Comparison of ENCODE assay signal across 8 cellular contexts in genomic region chr6:119978274-119978889, GRCh38.
DNase-seq lines count a peak whose midpoint lies in the region; ATAC-seq, FAIRE-seq and TF ChIP-seq lines count a peak whose summit lies in the region.

No MANE protein-coding gene starts in this region.

- no peaks in the 10 kb centered on the region for H3K27me3 ChIP-seq in heart right ventricle
- H3K27me3 ChIP-seq in K562 (ENCODE audit: control insufficient read depth in 2 of 2, insufficient read depth in 2 of 2, low read length in 2 of 2), result no peaks in the 10 kb centered on the region
- no peaks in the 10 kb centered on the region for H3K27me3 ChIP-seq in neural cell (ENCODE audit: insufficient read depth, low read depth, low read length)

- no peak for TF ChIP-seq POLR2A in K562 (conservative IDR thresholded peaks at IDR 0.05)

- no peaks in the 10 kb centered on the region for H3F3A ChIP-seq in neural cell (ENCODE audit: insufficient read depth, low read length, poor library complexity, severe bottlenecking)

- H3K9me2 ChIP-seq in neural cell (ENCODE audit: insufficient read depth, low read length), result no peaks in the 10 kb centered on the region

- POLR2A ChIA-PET in K562 (lab: Yijun Ruan, JAX), result no interaction called here

- H2AFZ ChIP-seq in K562 (ENCODE audit: low read depth, low read length) (no peak overlapping the region), neural cell (ENCODE audit: low read depth, low read length) (no peak overlapping the region)

- WGBS in heart right ventricle, 2 donors, result 88 to 94% methylated on average over 2 of the region's 2 CpGs
- WGBS in K562 (ENCODE audit: insufficient coverage, low coverage, missing lambda C conversion rate), result 2% methylated on average over 2 of the region's 2 CpGs

- no peak overlapping the region for H3K27ac ChIP-seq in heart right ventricle
- no peak overlapping the region for H3K27ac ChIP-seq in K562 (ENCODE audit: extremely low read depth, low read depth, low read length)
- H3K27ac ChIP-seq in neural cell (ENCODE audit: low read length), result no peak overlapping the region

- no peaks in the 10 kb centered on the region for H3K9me1 ChIP-seq in K562 (ENCODE audit: control insufficient read depth, insufficient read depth, low read length)

- DNase-seq in heart right ventricle (no peak), cardiac septum (ENCODE audit: low spot score) (no peak), K562 (ENCODE audit: extremely low read depth in 1 of 4, low spot score in 3 of 4) (peak in 1 of 4 experiments; percentile 14), NCI-H1105 (lab: John Stamatoyannopoulos, UW) (no peak), SKM-1 treated with dmso at 0.1 percent for 144 hours (lab: John Stamatoyannopoulos, UW; ENCODE audit: unreplicated experiment) (no peak), 8988T (no peak)

- peak; percentile 21 to 43; a peak in 3 of 4 replicates for TF ChIP-seq RAD21 in K562 (CRISPR knock-in tag; conservative IDR thresholded peaks at IDR 0.05 in 1 of 2, IDR thresholded peaks at IDR 0.05 in 1 of 2)
- TF ChIP-seq RAD21 in neural cell (conservative IDR thresholded peaks at IDR 0.05), result peak; percentile 34

- TF ChIP-seq EP300 in K562 (IDR thresholded peaks at IDR 0.05; ENCODE audit: low read length) (no peak), neural cell (conservative IDR thresholded peaks at IDR 0.05; ENCODE audit: poor library complexity, severe bottlenecking) (no peak)

- H3K9ac ChIP-seq in K562 (ENCODE audit: insufficient read depth in 1 of 2, low read depth in 2 of 2, low read length in 2 of 2), result no peak overlapping the region
- H3K9ac ChIP-seq in neural cell (ENCODE audit: low read length), result no peak overlapping the region

- H3K79me2 ChIP-seq in K562 (ENCODE audit: control insufficient read depth, insufficient read depth, low read length) (no peaks in the 10 kb centered on the region), neural cell (replicated peaks; ENCODE audit: insufficient read depth, low read length) (no peaks in the 10 kb centered on the region)

- no TSS peak for BruUV-seq in K562 (replicated peaks; lab: Mats Ljungman, UMichigan)

- H4K20me1 ChIP-seq in K562 (replicated peaks; ENCODE audit: control insufficient read depth, insufficient read depth, low read length), result no peaks in the 10 kb centered on the region
- H4K20me1 ChIP-seq in neural cell (ENCODE audit: insufficient read depth), result no peaks in the 10 kb centered on the region

- TF ChIP-seq CTCF in heart right ventricle (IDR thresholded peaks at IDR 0.05) (peak in 7 of 9 donors; percentile 30 to 54 (median 43)), K562 (IDR thresholded peaks at IDR 0.05 in 2 of 3, conservative IDR thresholded peaks at IDR 0.05 in 1 of 3; ENCODE audit: insufficient read depth in 2 of 3, low read depth in 1 of 3, low read length in 3 of 3) (peak; percentile 2 to 44 (median 25); a peak in 3 of 6 replicates), neural cell (IDR thresholded peaks at IDR 0.05; ENCODE audit: poor library complexity, severe bottlenecking) (no peak)

- peak in 1 of 8 donors; percentile 23 for ATAC-seq in heart right ventricle
- peak; percentile 71 for ATAC-seq in HG03520 (IDR thresholded peaks at IDR 0.05; ENCODE audit: unreplicated experiment)
- peak; percentile 55; the same call in 1 of the 3 replicates for ATAC-seq in K562

- no peak overlapping the region for H3K4me3 ChIP-seq in heart right ventricle
- no peak overlapping the region for H3K4me3 ChIP-seq in K562
- no peak overlapping the region for H3K4me3 ChIP-seq in neural cell (ENCODE audit: low read length)

- H3K4me1 ChIP-seq in heart right ventricle (no peaks in the 10 kb centered on the region), K562 (replicated peaks in 1 of 2; ENCODE audit: control insufficient read depth in 2 of 2, insufficient read depth in 2 of 2, low read length in 2 of 2) (no peaks in the 10 kb centered on the region)

- H3K36me3 ChIP-seq in heart right ventricle (no peaks in the 10 kb centered on the region), K562 (ENCODE audit: control insufficient read depth, insufficient read depth, low read length) (no peaks in the 10 kb centered on the region), neural cell (ENCODE audit: insufficient read depth, low read length) (no peaks in the 10 kb centered on the region)

- H3K4me2 ChIP-seq in K562 (ENCODE audit: insufficient read depth, low read length), result no peak overlapping the region
- no peak overlapping the region for H3K4me2 ChIP-seq in neural cell (ENCODE audit: low read length)

- in situ Hi-C loops in K562 (cut with MboI), result no loop called here

- CTCF ChIA-PET in K562 (lab: Yijun Ruan, JAX; ENCODE audit: low intra/inter-chr PET ratio), result interaction anchor here (1.4 to 1.6 kb wide), 2 partner anchors 236 to 628 kb away, joined by 4 to 5 read pairs; no protein-coding TSS in a partner anchor

- H3K9me3 ChIP-seq in heart right ventricle (no peaks in the 10 kb centered on the region), K562 (replicated peaks; ENCODE audit: control insufficient read depth, insufficient read depth, low read depth, low read length) (no peaks in the 10 kb centered on the region), neural cell (ENCODE audit: low read length) (no peaks in the 10 kb centered on the region)

- FAIRE-seq in K562 (lab: Jason Lieb, UNC), result no peak

- intact Hi-C loops in heart right ventricle (cut with DNase I) (no loop called here), cardiac septum (cut with DNase I) (no loop called here), K562 (cut with micrococcal nuclease) (loop anchor here (2.0 to 5.0 kb wide), 2 partner anchors 236 to 626 kb away; no protein-coding TSS in a partner anchor)

TF ChIP-seq in K562, 482 proteins besides CTCF, POLR2A, EP300 and RAD21:
- TF ChIP-seq FOXO4 (CRISPR knock-in tag; IDR thresholded peaks at IDR 0.05) (no peak), ZNF184 (CRISPR knock-in tag; IDR thresholded peaks at IDR 0.05) (no peak), TEAD4 (IDR thresholded peaks at IDR 0.05; ENCODE audit: low read length) (no peak), TEAD4 (CRISPR knock-in tag; IDR thresholded peaks at IDR 0.05; ENCODE audit: borderline replicate concordance) (no peak)

TF ChIP-seq in neural cell, 6 proteins besides CTCF, POLR2A, EP300 and RAD21:
- TF ChIP-seq REST (IDR thresholded peaks at IDR 0.05; ENCODE audit: borderline replicate concordance) (no peak), MXI1 (conservative IDR thresholded peaks at IDR 0.05; ENCODE audit: poor library complexity, severe bottlenecking) (no peak), SMC3 (conservative IDR thresholded peaks at IDR 0.05; ENCODE audit: poor library complexity) (peak; percentile 39)
TF ChIP-seq in neural cell: peak in this region for 1.
